Comparison of ENCODE assay signal across 17 cellular contexts in the genomic region with DNA sequence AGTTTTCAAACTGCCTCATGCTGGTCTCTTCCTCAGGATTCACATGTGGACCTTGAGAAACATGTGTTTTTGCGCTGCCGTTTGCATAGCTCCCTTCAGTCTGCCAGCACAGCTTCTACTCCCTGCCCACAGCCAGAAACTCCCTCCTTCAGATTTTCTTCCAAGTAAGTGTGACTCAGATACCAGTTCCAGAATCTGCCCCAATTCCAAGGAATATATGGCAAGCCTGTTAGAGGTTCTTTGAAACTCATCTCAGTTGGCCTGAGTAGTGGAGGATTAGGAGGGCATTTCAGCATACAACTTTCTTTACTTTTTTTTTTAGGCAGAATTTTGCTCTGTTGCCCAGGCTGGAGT.
DNase-seq lines count a peak whose midpoint lies in the region; ATAC-seq and TF ChIP-seq lines count a peak whose summit lies in the region.
"Had no signal": no experiment of that assay in that cellular context is flagged by ENCODE, and none has a peak within 500 bp of the region (broad histone marks: within the 10 kb centered on the region; RNA-seq: fewer than 3 reads in every experiment).

No MANE protein-coding gene starts in this region.

- CTCF ChIA-PET in SK-N-SH (lab: Yijun Ruan, JAX) = interaction anchor here (2.4 kb wide), 1 partner anchor 13 kb away, joined by 14 read pairs; no protein-coding TSS in a partner anchor
- CTCF ChIA-PET in activated CD4-positive, alpha-beta T cell treated with anti-CD3 and anti-CD28 coated beads, Interleukin-2, amount 10 ng/mL, durations not matched to agents 7 days and 5 days (lab: Charles Lee) = interaction anchor here (0.9 to 1.7 kb wide), 2 partner anchors 13 to 67 kb away, joined by 4 to 6 read pairs; a partner anchor contains a TSS

- H3K4me3 ChIP-seq in SK-N-SH (ENCODE audit: low read depth in 2 of 2, low read length in 1 of 2) = no peak overlapping the region
- H3K4me3 ChIP-seq in fibroblast of pulmonary artery (replicated peaks; ENCODE audit: low read depth, low read length) = no peak overlapping the region
- no peak overlapping the region for H3K4me3 ChIP-seq in smooth muscle cell
- H3K4me3 ChIP-seq in ovary = no peak overlapping the region
- H3K4me3 ChIP-seq: dorsolateral prefrontal cortex, sigmoid colon had no signal

- H3K79me2 ChIP-seq in SK-N-SH (ENCODE audit: insufficient read depth) = no peaks in the 10 kb centered on the region
- H3K79me2 ChIP-seq in smooth muscle cell (ENCODE audit: low read depth) = no peaks in the 10 kb centered on the region

- no peaks in the 10 kb centered on the region for H4K20me1 ChIP-seq in SK-N-SH (ENCODE audit: insufficient read depth)
- no peaks in the 10 kb centered on the region for H4K20me1 ChIP-seq in smooth muscle cell (ENCODE audit: low read depth)

- 85% methylated on average over 2 of the region's 2 CpGs for WGBS in SK-N-SH (ENCODE audit: low lambda C conversion rate)
- WGBS in smooth muscle cell (ENCODE audit: low lambda C conversion rate) = 39% methylated on average over 2 of the region's 2 CpGs
- WGBS in ovary, 3 donors = 10 to 36% (median 17%) methylated on average over 2 of the region's 2 CpGs

- POLR2A ChIA-PET in SK-N-SH (lab: Yijun Ruan, JAX) = no interaction called here
- POLR2A ChIA-PET in activated CD4-positive, alpha-beta T cell treated with anti-CD3 and anti-CD28 coated beads, Interleukin-2, amount 10 ng/mL, durations not matched to agents 7 days and 5 days (lab: Charles Lee) = no interaction called here

- ATAC-seq in GM19351 (IDR thresholded peaks at IDR 0.05; ENCODE audit: unreplicated experiment) = no peak
- ATAC-seq: left colon had no signal

- H3F3A ChIP-seq in SK-N-SH (replicated peaks; ENCODE audit: insufficient read depth) (peaks cover 30% of the 10 kb centered on the region), smooth muscle cell (ENCODE audit: low read depth) (no peaks in the 10 kb centered on the region)

- no peaks in the 10 kb centered on the region for H3K4me1 Mint-ChIP-seq in activated CD4-positive, alpha-beta T cell treated with anti-CD3 and anti-CD28 coated beads, Interleukin-2, amount 10 ng/mL, durations not matched to agents 7 days and 5 days
- H3K4me1 Mint-ChIP-seq: activated naive CD8-positive, alpha-beta T cell treated with anti-CD3 and anti-CD28 coated beads, Interleukin-2, amount 10 ng/mL, durations not matched to agents 7 days and 5 days; nephron had no signal

- TF ChIP-seq POLR2A in ovary (IDR thresholded peaks at IDR 0.05) = no peak

- H3K27me3 ChIP-seq in SK-N-SH (ENCODE audit: insufficient read depth) (no peaks in the 10 kb centered on the region), smooth muscle cell (ENCODE audit: low read depth) (no peaks in the 10 kb centered on the region), ovary (no peaks in the 10 kb centered on the region)
- H3K27me3 ChIP-seq: dorsolateral prefrontal cortex, sigmoid colon had no signal

- H3K27ac ChIP-seq in SK-N-SH (ENCODE audit: low read depth in 2 of 2, low read length in 1 of 2) (peak overlapping the region in 1 of 2 experiments; percentile 75; a peak in 2 of 4 replicates), smooth muscle cell (ENCODE audit: low read depth) (peak overlapping the region; percentile 96), ovary (no peak overlapping the region)
- H3K27ac ChIP-seq: dorsolateral prefrontal cortex, sigmoid colon had no signal

- H3K4me2 ChIP-seq in SK-N-SH = 0 out of 2 replicates have a peak overlapping the region, but pooled peaks have one; percentile 10
- H3K4me2 ChIP-seq in smooth muscle cell = peak overlapping the region; percentile 72

- H3K9me3 ChIP-seq in SK-N-SH (no peaks in the 10 kb centered on the region), smooth muscle cell (replicated peaks; ENCODE audit: low read depth) (no peaks in the 10 kb centered on the region), ovary (no peaks in the 10 kb centered on the region)
- H3K9me3 ChIP-seq: Caco-2, sigmoid colon had no signal

- H3K9ac ChIP-seq in SK-N-SH (no peak overlapping the region), smooth muscle cell (ENCODE audit: low read depth) (peak overlapping the region; percentile 29)

- H3K9me3 Mint-ChIP-seq in activated CD4-positive, alpha-beta T cell treated with anti-CD3 and anti-CD28 coated beads, Interleukin-2, amount 10 ng/mL, durations not matched to agents 7 days and 5 days = no peaks in the 10 kb centered on the region
- H3K9me3 Mint-ChIP-seq: activated naive CD8-positive, alpha-beta T cell treated with anti-CD3 and anti-CD28 coated beads, Interleukin-2, amount 10 ng/mL, durations not matched to agents 7 days and 5 days; stimulated activated naive CD8-positive, alpha-beta T cell treated with anti-CD3 and anti-CD28 coated beads, Interleukin-15, Interleukin-2, amounts not matched to agents 100 ng/mL and 50 ng/mL, for 24 hours had no signal

- TF ChIP-seq EP300 in SK-N-SH (IDR thresholded peaks at IDR 0.05; ENCODE audit: borderline replicate concordance in 1 of 2, low read depth in 1 of 2, low read length in 1 of 2) = no peak
- TF ChIP-seq EP300 in ovary (IDR thresholded peaks at IDR 0.05) = no peak

- H3K36me3 Mint-ChIP-seq in activated CD4-positive, alpha-beta T cell treated with anti-CD3 and anti-CD28 coated beads, Interleukin-2, amount 10 ng/mL, durations not matched to agents 7 days and 5 days (ENCODE audit: low read depth) = no peaks in the 10 kb centered on the region
- H3K36me3 Mint-ChIP-seq: activated naive CD8-positive, alpha-beta T cell treated with anti-CD3 and anti-CD28 coated beads, Interleukin-2, amount 10 ng/mL, durations not matched to agents 7 days and 5 days had no signal

- no peak for TF ChIP-seq CTCF in SK-N-SH (IDR thresholded peaks at IDR 0.05)
- TF ChIP-seq CTCF in fibroblast of pulmonary artery (IDR thresholded peaks at IDR 0.05; ENCODE audit: low read length, missing control alignments) = no peak
- TF ChIP-seq CTCF in smooth muscle cell (IDR thresholded peaks at IDR 0.05; ENCODE audit: borderline replicate concordance, insufficient read depth, poor library complexity, severe bottlenecking) = no peak
- no peak for TF ChIP-seq CTCF in ovary (IDR thresholded peaks at IDR 0.05)

- no peaks in the 10 kb centered on the region for H3K9me2 ChIP-seq in SK-N-SH

- H2AFZ ChIP-seq in SK-N-SH (ENCODE audit: low read depth) = no peak overlapping the region
- no peak overlapping the region for H2AFZ ChIP-seq in smooth muscle cell (ENCODE audit: low read depth)

- DNase-seq in GM04503 (ENCODE audit: low read depth) (peak; percentile 81), SK-N-SH (no peak), fibroblast of pulmonary artery (ENCODE audit: low read depth) (peak; percentile 75), smooth muscle cell (lab: John Stamatoyannopoulos, UW; ENCODE audit: unreplicated experiment) (no peak), ovary (no peak), CD1c-positive myeloid dendritic cell (ENCODE audit: extremely low spot score) (no peak)
- DNase-seq in activated CD4-positive, alpha-beta T cell treated with anti-CD3 and anti-CD28 coated beads, Interleukin-2, amount 10 ng/mL, durations not matched to agents 7 days and 5 days = no peak
- DNase-seq: activated naive CD8-positive, alpha-beta T cell treated with anti-CD3 and anti-CD28 coated beads, Interleukin-2, amount 10 ng/mL, durations not matched to agents 7 days and 5 days; Caco-2; left colon; NCI-H1092; sigmoid colon; T-helper 1 cell had no signal

- no peak overlapping the region for H3K27ac Mint-ChIP-seq in activated CD4-positive, alpha-beta T cell treated with anti-CD3 and anti-CD28 coated beads, Interleukin-2, amount 10 ng/mL, durations not matched to agents 7 days and 5 days
- H3K27ac Mint-ChIP-seq: activated naive CD8-positive, alpha-beta T cell treated with anti-CD3 and anti-CD28 coated beads, Interleukin-2, amount 10 ng/mL, durations not matched to agents 7 days and 5 days; nephron; stimulated activated naive CD8-positive, alpha-beta T cell treated with anti-CD3 and anti-CD28 coated beads, Interleukin-15, Interleukin-2, amounts not matched to agents 100 ng/mL and 50 ng/mL, for 24 hours had no signal

- H3K36me3 ChIP-seq in SK-N-SH (replicated peaks in 1 of 2; ENCODE audit: control insufficient read depth in 1 of 2, insufficient read depth in 2 of 2, low read length in 1 of 2) (no peaks in the 10 kb centered on the region), smooth muscle cell (ENCODE audit: low read depth) (no peaks in the 10 kb centered on the region), ovary (no peaks in the 10 kb centered on the region)
- H3K36me3 ChIP-seq: sigmoid colon had no signal

- intact Hi-C loops in ovary (cut with DNase I) = no loop called here

- TF ChIP-seq RAD21 in SK-N-SH (IDR thresholded peaks at IDR 0.05; ENCODE audit: low read length) = no peak

- peaks cover 0 to 28% of the 10 kb centered on the region in 2 experiments; a peak in 2 of 4 replicates for H3K4me1 ChIP-seq in SK-N-SH (ENCODE audit: control insufficient read depth in 1 of 2, insufficient read depth in 2 of 2, low read depth in 1 of 2, low read length in 1 of 2)
- H3K4me1 ChIP-seq in smooth muscle cell (ENCODE audit: low read depth) = no peaks in the 10 kb centered on the region
- no peaks in the 10 kb centered on the region for H3K4me1 ChIP-seq in ovary (ENCODE audit: insufficient read depth)
- H3K4me1 ChIP-seq: Caco-2, sigmoid colon had no signal

- H3K27me3 Mint-ChIP-seq in activated CD4-positive, alpha-beta T cell treated with anti-CD3 and anti-CD28 coated beads, Interleukin-2, amount 10 ng/mL, durations not matched to agents 7 days and 5 days = peaks cover 2% of the 10 kb centered on the region

- no peak overlapping the region for H3K4me3 Mint-ChIP-seq in activated CD4-positive, alpha-beta T cell treated with anti-CD3 and anti-CD28 coated beads, Interleukin-2, amount 10 ng/mL, durations not matched to agents 7 days and 5 days
- H3K4me3 Mint-ChIP-seq: activated naive CD8-positive, alpha-beta T cell treated with anti-CD3 and anti-CD28 coated beads, Interleukin-2, amount 10 ng/mL, durations not matched to agents 7 days and 5 days; nephron; stimulated activated naive CD8-positive, alpha-beta T cell treated with anti-CD3 and anti-CD28 coated beads, Interleukin-15, Interleukin-2, amounts not matched to agents 100 ng/mL and 50 ng/mL, for 24 hours had no signal

Comparison
In these comparisons a context has a peak if more than half of its experiments do, and no peak if none do; other contexts are left out.
1. DNase-seq: peak in GM04503 (single experiment) and fibroblast of pulmonary artery (single experiment); none in SK-N-SH (single experiment), smooth muscle cell (single experiment), ovary (0 of 5), activated CD4-positive, alpha-beta T cell treated with anti-CD3 and anti-CD28 coated beads, Interleukin-2, amount 10 ng/mL, durations not matched to agents 7 days and 5 days (single experiment) and CD1c-positive myeloid dendritic cell (single experiment).